12 cellular contexts compared by ENCODE assay signal in the genomic region with DNA sequence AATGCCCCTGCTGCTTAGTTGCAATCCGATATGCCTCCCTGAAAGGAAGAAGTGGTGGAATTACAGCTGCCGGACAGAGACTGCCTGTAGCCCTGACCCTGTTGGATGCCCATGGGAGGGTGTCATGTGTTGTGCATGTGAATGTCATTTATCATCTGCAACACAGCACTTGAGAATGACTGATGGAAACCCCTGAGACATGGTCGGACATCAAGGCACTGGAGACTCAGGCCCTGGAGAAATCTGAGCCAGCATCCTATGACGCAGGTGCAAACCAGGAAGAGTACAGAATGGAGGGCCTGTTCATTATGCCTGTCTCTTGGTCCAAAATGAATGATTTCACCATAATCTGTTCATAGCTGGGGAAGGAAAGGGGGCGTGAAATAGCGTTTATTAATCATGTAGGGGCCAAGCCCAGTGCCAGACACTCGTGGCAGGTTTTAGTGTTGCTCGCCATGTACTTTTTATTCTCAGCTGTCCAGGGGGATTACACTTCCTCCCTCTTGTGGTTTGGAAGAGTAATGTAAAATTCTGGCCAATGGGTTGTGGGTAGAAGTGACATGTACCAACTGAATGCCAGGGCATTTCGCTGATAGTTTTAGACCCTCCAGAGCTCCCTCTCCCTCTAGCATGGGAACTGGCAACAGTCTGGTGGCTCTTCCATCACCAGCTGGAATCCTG. TPM values are rescaled to one million over a fixed set of nuclear protein-coding genes. Genes with fewer than 3 reads are reported as not detected.
DNase-seq lines count a peak whose midpoint lies in the region; ATAC-seq and TF ChIP-seq lines count a peak whose summit lies in the region.
"Had no signal": no experiment of that assay in that cellular context is flagged by ENCODE, and none has a peak within 500 bp of the region (broad histone marks: within the 10 kb centered on the region; RNA-seq: fewer than 3 reads in every experiment).

No MANE protein-coding gene starts in this region.

- H3K9me2 ChIP-seq in GM23338 (ENCODE audit: insufficient read depth): peaks cover 4% of the 10 kb centered on the region; the same call in 1 of the 2 replicates

- H3K4me1 ChIP-seq in ACC112 (ENCODE audit: control insufficient read depth, insufficient read depth, low read length, unreplicated experiment) (peaks cover 58% of the 10 kb centered on the region), GM23338 (ENCODE audit: insufficient read depth) (no peaks in the 10 kb centered on the region; the same call in 1 of the 2 replicates)

- H3K4me2 ChIP-seq in GM23338: no peak overlapping the region

- H3F3A ChIP-seq in GM23338 (replicated peaks; ENCODE audit: low read depth): no peaks in the 10 kb centered on the region

- peak overlapping the region; percentile 55; the same call in 1 of the 2 replicates for H3K4me3 ChIP-seq in ACC112 (ENCODE audit: low read depth, low read length)
- no peak overlapping the region for H3K4me3 ChIP-seq in GM23338
- H3K4me3 ChIP-seq in fibroblast of mammary gland (ENCODE audit: control insufficient read depth, low read depth, low read length): no peak overlapping the region

- CTCF ChIA-PET in RWPE1 (lab: Yijun Ruan, JAX): no interaction called here

- no peaks in the 10 kb centered on the region for H3K9me3 Mint-ChIP-seq in GM23338
- H3K9me3 Mint-ChIP-seq in stimulated activated naive B cell treated with anti-CD40 and anti-IgM and Interleukin-4, amounts not matched to agents 10 μg/mL and 1 μg/mL and 100 μg/mL, for 72 hours: no peaks in the 10 kb centered on the region
- H3K9me3 Mint-ChIP-seq: activated naive CD8-positive, alpha-beta T cell treated with anti-CD3 and anti-CD28 coated beads, Interleukin-2, amount 10 ng/mL, durations not matched to agents 7 days and 5 days had no signal

- peaks cover 3% of the 10 kb centered on the region for H3K27me3 Mint-ChIP-seq in GM23338 (ENCODE audit: insufficient read depth, low read depth, poor library complexity)
- H3K27me3 Mint-ChIP-seq in stimulated activated naive B cell treated with anti-CD40 and anti-IgM and Interleukin-4, amounts not matched to agents 10 μg/mL and 1 μg/mL and 100 μg/mL, for 72 hours: peaks cover 20 to 43% of the 10 kb centered on the region in 2 donors

- H3K27ac ChIP-seq in ACC112 (ENCODE audit: low read depth, low read length): peak overlapping the region; percentile 95
- H3K27ac ChIP-seq in GM23338 (ENCODE audit: low read depth): no peak overlapping the region
- peak overlapping the region; percentile 66 for H3K27ac ChIP-seq in RWPE1

- peaks cover 17% of the 10 kb centered on the region for H3K4me1 Mint-ChIP-seq in GM23338
- H3K4me1 Mint-ChIP-seq in stimulated activated naive B cell treated with anti-CD40 and anti-IgM and Interleukin-4, amounts not matched to agents 10 μg/mL and 1 μg/mL and 100 μg/mL, for 72 hours: no peaks in the 10 kb centered on the region

- no peaks in the 10 kb centered on the region for H3K79me2 ChIP-seq in ACC112 (ENCODE audit: control insufficient read depth, insufficient read depth, low read length, unreplicated experiment)
- H3K79me2 ChIP-seq in GM23338 (replicated peaks; ENCODE audit: insufficient read depth): no peaks in the 10 kb centered on the region

- H3K36me3 Mint-ChIP-seq in GM23338 (ENCODE audit: low read depth): no peaks in the 10 kb centered on the region; the same call in 2 of the 3 replicates
- H3K36me3 Mint-ChIP-seq in stimulated activated naive B cell treated with anti-CD40 and anti-IgM and Interleukin-4, amounts not matched to agents 10 μg/mL and 1 μg/mL and 100 μg/mL, for 72 hours: no peaks in the 10 kb centered on the region
- H3K36me3 Mint-ChIP-seq: activated naive CD8-positive, alpha-beta T cell treated with anti-CD3 and anti-CD28 coated beads, Interleukin-2, amount 10 ng/mL, durations not matched to agents 7 days and 5 days had no signal

- no peak overlapping the region for H3K4me3 Mint-ChIP-seq in GM23338
- H3K4me3 Mint-ChIP-seq in stimulated activated naive B cell treated with anti-CD40 and anti-IgM and Interleukin-4, amounts not matched to agents 10 μg/mL and 1 μg/mL and 100 μg/mL, for 72 hours: no peak overlapping the region
- H3K4me3 Mint-ChIP-seq: activated naive CD8-positive, alpha-beta T cell treated with anti-CD3 and anti-CD28 coated beads, Interleukin-2, amount 10 ng/mL, durations not matched to agents 7 days and 5 days had no signal

- POLR2A ChIA-PET in RWPE1 (lab: Yijun Ruan, JAX; ENCODE audit: low non-redundant PET): no interaction called here

- in situ Hi-C loops in KBM-7 (cut with MboI; ENCODE audit: low pct_unique_long_range_greater_than_20kb, low sequenced_read_pairs): loop anchor here (25.0 kb wide), 1 partner anchor 506 kb away; no protein-coding TSS in a partner anchor

- DNase-seq in GM23338 (ENCODE audit: low spot score) (peak; percentile 52), RWPE1 (ENCODE audit: low spot score) (no peak), fibroblast of mammary gland (ENCODE audit: low read depth) (peak; percentile 48), KBM-7 (no peak), NCI-H1105 (lab: John Stamatoyannopoulos, UW) (no peak)
- DNase-seq in stimulated activated naive B cell treated with anti-CD40 and anti-IgM and Interleukin-4, amounts not matched to agents 10 μg/mL and 1 μg/mL and 100 μg/mL, for 72 hours: no peak
- DNase-seq: activated CD8-positive, alpha-beta memory T cell treated with anti-CD3 and anti-CD28 coated beads for 24 hours; activated naive CD8-positive, alpha-beta T cell treated with anti-CD3 and anti-CD28 coated beads, Interleukin-2, amount 10 ng/mL, durations not matched to agents 7 days and 5 days; effector memory CD4-positive, alpha-beta T cell; stimulated activated naive CD4-positive, alpha-beta T cell had no signal

- H2AFZ ChIP-seq in ACC112 (ENCODE audit: low read length, unreplicated experiment): peak overlapping the region; percentile 33
- no peak overlapping the region for H2AFZ ChIP-seq in GM23338

- H3K36me3 ChIP-seq in ACC112 (ENCODE audit: insufficient read depth, low read length): no peaks in the 10 kb centered on the region
- H3K36me3 ChIP-seq in GM23338 (ENCODE audit: insufficient read depth): no peaks in the 10 kb centered on the region

- peak; percentile 50; the same call in 2 of the 3 replicates for ATAC-seq in GM23338
- ATAC-seq in stimulated activated naive B cell treated with anti-CD40 and anti-IgM and Interleukin-4, amounts not matched to agents 10 μg/mL and 1 μg/mL and 100 μg/mL, for 72 hours (replicated peaks): no peak
- ATAC-seq in GM21526 (IDR thresholded peaks at IDR 0.05; ENCODE audit: low FRiP score, unreplicated experiment): no peak

- TF ChIP-seq CTCF in GM23338 (conservative IDR thresholded peaks at IDR 0.05; ENCODE audit: low read depth in 2 of 2) (peak; percentile 53 to 54), RWPE1 (conservative IDR thresholded peaks at IDR 0.05; ENCODE audit: low read depth) (no peak), fibroblast of mammary gland (conservative IDR thresholded peaks at IDR 0.05; ENCODE audit: control insufficient read depth, insufficient read depth, low read depth, low read length) (peak; percentile 19)

- H3K27ac Mint-ChIP-seq in GM23338: no peak overlapping the region
- no peak overlapping the region for H3K27ac Mint-ChIP-seq in stimulated activated naive B cell treated with anti-CD40 and anti-IgM and Interleukin-4, amounts not matched to agents 10 μg/mL and 1 μg/mL and 100 μg/mL, for 72 hours
- H3K27ac Mint-ChIP-seq: activated naive CD8-positive, alpha-beta T cell treated with anti-CD3 and anti-CD28 coated beads, Interleukin-2, amount 10 ng/mL, durations not matched to agents 7 days and 5 days had no signal

- H3K27me3 ChIP-seq in ACC112 (ENCODE audit: insufficient read depth, low read length) (no peaks in the 10 kb centered on the region), GM23338 (ENCODE audit: insufficient read depth) (no peaks in the 10 kb centered on the region)

- no peaks in the 10 kb centered on the region for H4K20me1 ChIP-seq in GM23338 (replicated peaks; ENCODE audit: insufficient read depth)

TF ChIP-seq in GM23338, 12 proteins besides CTCF, POLR2A, EP300 and RAD21 (continues in another document):
- TF ChIP-seq EZH2 (IDR thresholded peaks at IDR 0.05; ENCODE audit: low read depth, unreplicated experiment): no peak
- TF ChIP-seq NANOG (IDR thresholded peaks at IDR 0.05; ENCODE audit: borderline replicate concordance): no peak

RNA-seq across cellular contexts. Expression of gene LEP, which starts 23.0 kb away (rescaled TPM):
- total RNA-seq in GM23338 (2014; rRNA removed; shearing (Covaris generic)): not detected in 2 replicates
- not detected in 2 replicates for polyA plus RNA-seq in GM23338 (2016; fragmentation: Nextera tagmentation; extraction: Ambion mirVana)
- total RNA-seq: activated naive CD8-positive, alpha-beta T cell treated with anti-CD3 and anti-CD28 coated beads, Interleukin-2, amount 10 ng/mL, durations not matched to agents 7 days and 5 days had no signal

Comparison
In these comparisons a context has a peak if more than half of its experiments do, and no peak if none do; other contexts are left out.
1. DNase-seq: peak in GM23338 (single experiment) and fibroblast of mammary gland (single experiment); none in RWPE1 (single experiment), KBM-7 (single experiment), stimulated activated naive B cell treated with anti-CD40 and anti-IgM and Interleukin-4, amounts not matched to agents 10 μg/mL and 1 μg/mL and 100 μg/mL, for 72 hours (single experiment) and NCI-H1105 (single experiment).